13 cellular contexts compared by ENCODE assay signal in the genomic region with DNA sequence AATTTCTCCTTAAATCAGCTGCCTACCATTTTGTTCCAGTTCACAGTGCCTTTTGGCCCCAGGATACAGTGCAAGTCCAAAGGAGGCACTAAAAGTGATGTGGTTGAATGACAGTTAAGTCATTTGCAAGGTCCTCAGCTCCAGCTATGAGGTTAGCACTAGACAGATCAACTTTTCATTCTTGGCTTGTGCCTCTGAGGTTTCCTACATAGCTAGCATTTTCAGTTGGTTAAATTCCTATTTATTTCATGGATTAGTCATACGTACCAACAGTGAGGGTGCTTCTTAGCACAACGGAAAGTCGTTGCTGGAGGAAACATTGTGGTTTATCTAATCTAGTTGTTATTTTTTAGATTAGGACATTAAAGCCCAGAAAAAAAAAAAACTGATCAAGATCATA.
A peak's percentile ranks its signal among the peaks of the same experiment; 100 is the strongest.
DNase-seq lines count a peak whose midpoint lies in the region; ATAC-seq and TF ChIP-seq lines count a peak whose summit lies in the region.
"Had no signal": no experiment of that assay in that cellular context is flagged by ENCODE, and none has a peak within 500 bp of the region (broad histone marks: within the 10 kb centered on the region; RNA-seq: fewer than 3 reads in every experiment).

No MANE protein-coding gene starts in this region.

- TF ChIP-seq CTCF in fibroblast of mammary gland (conservative IDR thresholded peaks at IDR 0.05; ENCODE audit: control insufficient read depth, insufficient read depth, low read depth, low read length) = no peak

- ATAC-seq in GM18519 (IDR thresholded peaks at IDR 0.05; ENCODE audit: low FRiP score, unreplicated experiment) (no peak), GM18505 (IDR thresholded peaks at IDR 0.05; ENCODE audit: unreplicated experiment) (no peak)
- ATAC-seq: lower lobe of right lung had no signal

- DNase-seq in SIG-M5 treated with dmso at 0.1 percent for 504 hours (lab: John Stamatoyannopoulos, UW; ENCODE audit: unreplicated experiment) (peak; percentile 27), SIG-M5 (lab: John Stamatoyannopoulos, UW) (no peak), OCI-M1 (lab: John Stamatoyannopoulos, UW) (peak; percentile 13), fibroblast of mammary gland (ENCODE audit: low read depth) (peak; percentile 90), smooth muscle cell of the brain vasculature (ENCODE audit: low read depth, low spot score) (peak; percentile 45)
- DNase-seq in activated effector memory CD4-positive, alpha-beta T cell treated with Interleukin-2 at 50 U/mL for 16 hours = no peak
- DNase-seq: 8988T, lower lobe of right lung, NCI-H1436, NCI-H82, retina had no signal

- TF ChIP-seq POLR2A in GM18505 (IDR thresholded peaks at IDR 0.05; ENCODE audit: borderline replicate concordance, extremely low read depth, insufficient read depth, insufficient read length) = no peak

- H3K4me3 ChIP-seq in fibroblast of mammary gland (ENCODE audit: control insufficient read depth, low read depth, low read length) = no peak overlapping the region
- H3K4me3 ChIP-seq: lower lobe of right lung had no signal

Comparison
In these comparisons a context has a peak if more than half of its experiments do, and no peak if none do; other contexts are left out.
1. DNase-seq: peak in SIG-M5 treated with dmso at 0.1 percent for 504 hours (single experiment), OCI-M1 (single experiment), fibroblast of mammary gland (single experiment) and smooth muscle cell of the brain vasculature (single experiment); none in SIG-M5 (single experiment) and activated effector memory CD4-positive, alpha-beta T cell treated with Interleukin-2 at 50 U/mL for 16 hours (single experiment).